15 cellular contexts compared by ENCODE assay signal in genomic region chr19:35066121-35066520, GRCh38. TPM values are rescaled to one million over a fixed set of nuclear protein-coding genes. Genes with fewer than 3 reads are reported as not detected.
"Had no signal": no experiment of that assay in that cellular context is flagged by ENCODE, and none has a peak within 500 bp of the region (broad histone marks: within the 10 kb centered on the region; RNA-seq: fewer than 3 reads in every experiment).

No MANE protein-coding gene starts in this region.

- H3K36me3 ChIP-seq: WERI-Rb-1 had no signal

- DNase-seq: activated effector memory CD4-positive, alpha-beta T cell treated with Interleukin-2 at 50 U/mL for 16 hours; activated naive CD4-positive, alpha-beta T cell; activated T-cell treated with anti-CD3 and anti-CD28 coated beads, Interleukin-2, amount 50 U/mL, for 24 hours; NCI-H187 treated with DMSO at 0.1 percent for 48 hours; NCI-H2081 treated with DMSO at 0.1 percent for 48 hours; NCI-H2227 treated with DMSO at 0.1 percent for 48 hours had no signal

- H3K4me3 ChIP-seq: K562 had no signal

- FAIRE-seq: astrocyte, RCC 7860 had no signal

RNA-seq across cellular contexts. Expression of gene HPN, which starts 24.6 kb away (rescaled TPM):
- total RNA-seq: activated CD8-positive, alpha-beta memory T cell treated with anti-CD3 and anti-CD28 coated beads, Interleukin-2, amount 10 ng/mL, durations not matched to agents 7 days and 5 days; activated T-helper 1 cell treated with anti-CD3 and anti-CD28 coated beads, Interleukin-12 subunit alpha, Interleukin-12 subunit beta, Interleukin-2, Interleukin-4 antibody, amounts not matched to agents 30 ng/mL and 10 ng/mL and 1 ng/mL, durations not matched to agents 14 hours and 24 hours and 36 hours; NCI-H460; SK-MEL-5; T-helper 2 cell treated with Interferon-gamma antibody and Interleukin-4, amounts not matched to agents 100 ng/mL and 5 ng/mL, for 36 hours had no signal

RNA-seq across cellular contexts. Expression of gene FXYD3, which starts 49.5 kb away (rescaled TPM):
- total RNA-seq: activated CD8-positive, alpha-beta memory T cell treated with anti-CD3 and anti-CD28 coated beads, Interleukin-2, amount 10 ng/mL, durations not matched to agents 7 days and 5 days; activated T-helper 1 cell treated with anti-CD3 and anti-CD28 coated beads, Interleukin-12 subunit alpha, Interleukin-12 subunit beta, Interleukin-2, Interleukin-4 antibody, amounts not matched to agents 30 ng/mL and 10 ng/mL and 1 ng/mL, durations not matched to agents 14 hours and 24 hours and 36 hours; astrocyte; NCI-H460; SK-MEL-5; T-helper 2 cell treated with Interferon-gamma antibody and Interleukin-4, amounts not matched to agents 100 ng/mL and 5 ng/mL, for 36 hours had no signal
- polyA plus RNA-seq: K562 had no signal
